ENCODE assay signal across 8 cellular contexts in the genomic region with DNA sequence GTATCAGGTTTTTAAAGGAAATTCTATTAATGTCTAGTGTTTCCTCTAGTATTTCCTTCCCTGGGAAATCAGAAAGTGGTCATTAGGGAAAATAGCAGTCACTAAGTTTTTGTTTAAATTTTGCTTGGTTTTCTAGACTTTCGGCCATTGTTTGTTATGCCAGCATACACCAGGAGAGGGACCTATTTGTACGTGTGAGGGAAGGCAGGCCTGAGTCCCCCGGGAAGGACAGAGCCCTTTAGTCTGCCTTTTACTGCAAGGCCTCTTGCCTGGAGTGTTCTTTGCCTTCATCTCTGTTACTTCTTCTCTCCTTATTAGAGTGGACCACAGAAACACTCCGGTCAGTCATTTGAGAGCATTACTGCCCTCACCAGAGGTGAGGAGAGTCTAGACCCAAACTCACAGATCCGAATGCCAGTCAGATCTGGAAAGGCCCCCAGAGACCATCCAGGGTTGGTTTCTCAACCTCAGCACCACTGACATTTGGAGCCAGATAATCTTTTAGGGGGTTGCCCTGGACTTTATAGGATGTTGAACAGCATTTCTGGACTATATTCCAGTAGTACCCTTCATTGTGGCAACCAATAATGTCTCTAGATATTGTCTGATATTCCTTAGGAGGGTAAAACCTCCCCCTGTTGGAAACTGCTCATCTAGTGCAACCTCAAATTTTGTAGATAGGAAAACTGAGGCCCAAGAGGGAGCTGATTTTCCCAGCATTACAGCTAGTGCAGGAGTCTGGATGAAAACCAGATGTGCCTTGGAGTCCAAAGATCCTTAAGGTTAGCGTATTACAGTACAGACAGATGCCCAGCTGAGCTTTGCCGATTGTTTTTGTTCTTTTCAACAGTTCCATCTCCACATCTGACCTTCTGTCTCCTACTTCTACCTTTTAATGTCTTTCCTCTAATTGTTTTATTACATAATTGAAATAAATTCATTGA.
DNase-seq lines count a peak whose midpoint lies in the region; ATAC-seq and TF ChIP-seq lines count a peak whose summit lies in the region.

No MANE protein-coding gene starts in this region.

- TF ChIP-seq EP300 in tibial nerve (IDR thresholded peaks at IDR 0.05) = no peak

- no peaks in the 10 kb centered on the region for H3K27me3 Mint-ChIP-seq in activated naive CD4-positive, alpha-beta T cell treated with anti-CD3 and anti-CD28 coated beads for 36 hours (ENCODE audit: low read depth)
- H3K27me3 Mint-ChIP-seq in activated naive CD8-positive, alpha-beta T cell treated with anti-CD3 and anti-CD28 coated beads, Interleukin-2, amount 50 U/mL, for 24 hours = no peaks in the 10 kb centered on the region
- H3K27me3 Mint-ChIP-seq in immature natural killer cell (ENCODE audit: low read depth in 3 of 3) = peaks cover 0 to 4% (median 0%) of the 10 kb centered on the region in 3 donors

- peaks cover 0 to 7% (median 6%) of the 10 kb centered on the region in 3 donors for H3K36me3 ChIP-seq in tibial nerve

- H3K4me1 Mint-ChIP-seq in activated naive CD4-positive, alpha-beta T cell treated with anti-CD3 and anti-CD28 coated beads for 36 hours (ENCODE audit: low read depth) = peaks cover 25% of the 10 kb centered on the region
- peaks cover 16% of the 10 kb centered on the region for H3K4me1 Mint-ChIP-seq in activated naive CD8-positive, alpha-beta T cell treated with anti-CD3 and anti-CD28 coated beads, Interleukin-2, amount 50 U/mL, for 24 hours
- peaks cover 0 to 20% of the 10 kb centered on the region in 2 donors for H3K4me1 Mint-ChIP-seq in immature natural killer cell

- CTCF ChIA-PET in activated naive CD4-positive, alpha-beta T cell treated with anti-CD3 and anti-CD28 coated beads for 36 hours (lab: Charles Lee) = no interaction called here

- peak overlapping the region; percentile 24 for H3K27ac Mint-ChIP-seq in activated naive CD4-positive, alpha-beta T cell treated with anti-CD3 and anti-CD28 coated beads for 36 hours
- peak overlapping the region; percentile 64 for H3K27ac Mint-ChIP-seq in activated naive CD8-positive, alpha-beta T cell treated with anti-CD3 and anti-CD28 coated beads, Interleukin-2, amount 50 U/mL, for 24 hours
- H3K27ac Mint-ChIP-seq in immature natural killer cell = peak overlapping the region in 5 of 6 donors; percentile 25 to 73 (median 55)

- no peak for TF ChIP-seq POLR2A in tibial nerve (IDR thresholded peaks at IDR 0.05)

- 48 to 51% methylated on average over 7 of the region's 7 CpGs for WGBS in tibial nerve, 2 donors

- no peak for ATAC-seq in activated naive CD8-positive, alpha-beta T cell treated with anti-CD3 and anti-CD28 coated beads, Interleukin-2, amount 50 U/mL, for 24 hours
- ATAC-seq in GM19463 (IDR thresholded peaks at IDR 0.05; ENCODE audit: unreplicated experiment) = no peak

- TF ChIP-seq CTCF in tibial nerve (IDR thresholded peaks at IDR 0.05) = peak in 4 of 5 experiments; percentile 18 to 57 (median 28)

- H3K27ac ChIP-seq in tibial nerve = peak overlapping the region in 1 of 4 donors; percentile 18

- H3K9me3 ChIP-seq in tibial nerve = no peaks in the 10 kb centered on the region

- H3K9me3 Mint-ChIP-seq in activated naive CD4-positive, alpha-beta T cell treated with anti-CD3 and anti-CD28 coated beads for 36 hours = no peaks in the 10 kb centered on the region
- no peaks in the 10 kb centered on the region for H3K9me3 Mint-ChIP-seq in activated naive CD8-positive, alpha-beta T cell treated with anti-CD3 and anti-CD28 coated beads, Interleukin-2, amount 50 U/mL, for 24 hours
- no peaks in the 10 kb centered on the region for H3K9me3 Mint-ChIP-seq in immature natural killer cell

- no peak for DNase-seq in activated naive CD4-positive, alpha-beta T cell treated with anti-CD3 and anti-CD28 coated beads for 36 hours
- no peak for DNase-seq in activated naive CD4-positive, alpha-beta T cell (lab: John Stamatoyannopoulos, UW)
- no peak for DNase-seq in activated naive CD8-positive, alpha-beta T cell treated with anti-CD3 and anti-CD28 coated beads, Interleukin-2, amount 50 U/mL, for 24 hours
- DNase-seq in immature natural killer cell = no peak
- DNase-seq in tibial nerve (ENCODE audit: low spot score in 2 of 2) = peak; percentile 22 to 58
- DNase-seq in GF-D8 (lab: John Stamatoyannopoulos, UW) = no peak
- no peak for DNase-seq in HuH-7.5 (ENCODE audit: low spot score)

- no peak overlapping the region for H3K4me3 Mint-ChIP-seq in activated naive CD4-positive, alpha-beta T cell treated with anti-CD3 and anti-CD28 coated beads for 36 hours
- no peak overlapping the region for H3K4me3 Mint-ChIP-seq in activated naive CD8-positive, alpha-beta T cell treated with anti-CD3 and anti-CD28 coated beads, Interleukin-2, amount 50 U/mL, for 24 hours
- no peak overlapping the region for H3K4me3 Mint-ChIP-seq in immature natural killer cell

- peaks cover 0 to 26% (median 2%) of the 10 kb centered on the region in 4 donors for H3K4me1 ChIP-seq in tibial nerve

- H3K4me3 ChIP-seq in tibial nerve = no peak overlapping the region

- H3K27me3 ChIP-seq in tibial nerve = no peaks in the 10 kb centered on the region

- peaks cover 61% of the 10 kb centered on the region for H3K36me3 Mint-ChIP-seq in activated naive CD4-positive, alpha-beta T cell treated with anti-CD3 and anti-CD28 coated beads for 36 hours (ENCODE audit: low read depth)
- H3K36me3 Mint-ChIP-seq in activated naive CD8-positive, alpha-beta T cell treated with anti-CD3 and anti-CD28 coated beads, Interleukin-2, amount 50 U/mL, for 24 hours (ENCODE audit: low read depth) = peaks cover 64% of the 10 kb centered on the region
- H3K36me3 Mint-ChIP-seq in immature natural killer cell = peaks cover 18 to 70% (median 34%) of the 10 kb centered on the region in 3 donors

- intact Hi-C loops in activated naive CD4-positive, alpha-beta T cell treated with anti-CD3 and anti-CD28 coated beads for 36 hours (cut with micrococcal nuclease) = no loop called here

Comparison
In these comparisons a context has a peak if more than half of its experiments do, and no peak if none do; other contexts are left out.
1. DNase-seq: peak in tibial nerve (2 of 2); none in activated naive CD4-positive, alpha-beta T cell treated with anti-CD3 and anti-CD28 coated beads for 36 hours (single experiment), activated naive CD4-positive, alpha-beta T cell (0 of 4), activated naive CD8-positive, alpha-beta T cell treated with anti-CD3 and anti-CD28 coated beads, Interleukin-2, amount 50 U/mL, for 24 hours (single experiment), immature natural killer cell (0 of 3), GF-D8 (single experiment) and HuH-7.5 (single experiment).
2. Peak in every context shown above with its lines, with median percentiles within 50 percentile points of each other: H3K27ac Mint-ChIP-seq.